1 cellular context compared by ENCODE assay signal in genomic region chr6:21026576-21027273, GRCh38.
TF ChIP-seq lines count a peak whose summit lies in the region.

No MANE protein-coding gene starts in this region.

TF ChIP-seq in SK-N-SH, 30 proteins besides CTCF, POLR2A, EP300 and RAD21 (continued from another document):
- TF ChIP-seq ZBTB33 (IDR thresholded peaks at IDR 0.05; ENCODE audit: borderline replicate concordance, low read depth) (peak; percentile 81; the same call in 1 of the 2 replicates), RFX5 (IDR thresholded peaks at IDR 0.05; ENCODE audit: low read length) (no peak), FOXJ3 (CRISPR knock-in tag; IDR thresholded peaks at IDR 0.05) (no peak), GABPA (IDR thresholded peaks at IDR 0.05; ENCODE audit: low read depth) (0 out of 2 replicates have a peak, but pooled peaks have one; percentile 18), NRF1 (IDR thresholded peaks at IDR 0.05; ENCODE audit: low read depth, low read length) (no peak), TCF12 (IDR thresholded peaks at IDR 0.05) (peak; percentile 99), NFIC (IDR thresholded peaks at IDR 0.05; ENCODE audit: borderline replicate concordance) (peak; percentile 93), CHD2 (IDR thresholded peaks at IDR 0.05; ENCODE audit: low read length, partially characterized antibody) (no peak), SMC3 (IDR thresholded peaks at IDR 0.05; ENCODE audit: low read depth, low read length) (no peak), RCOR1 (IDR thresholded peaks at IDR 0.05; ENCODE audit: low read length) (peak; percentile 54; the same call in 1 of the 2 replicates), SIN3A (IDR thresholded peaks at IDR 0.05; ENCODE audit: borderline replicate concordance, low read depth, low read length) (0 out of 2 replicates have a peak, but pooled peaks have one; percentile 26), USF2 (IDR thresholded peaks at IDR 0.05; ENCODE audit: borderline replicate concordance, low read depth, low read length) (no peak), TEAD4 (IDR thresholded peaks at IDR 0.05; ENCODE audit: borderline replicate concordance, insufficient read depth) (peak; percentile 96)
- TF ChIP-seq, protein P1, sequence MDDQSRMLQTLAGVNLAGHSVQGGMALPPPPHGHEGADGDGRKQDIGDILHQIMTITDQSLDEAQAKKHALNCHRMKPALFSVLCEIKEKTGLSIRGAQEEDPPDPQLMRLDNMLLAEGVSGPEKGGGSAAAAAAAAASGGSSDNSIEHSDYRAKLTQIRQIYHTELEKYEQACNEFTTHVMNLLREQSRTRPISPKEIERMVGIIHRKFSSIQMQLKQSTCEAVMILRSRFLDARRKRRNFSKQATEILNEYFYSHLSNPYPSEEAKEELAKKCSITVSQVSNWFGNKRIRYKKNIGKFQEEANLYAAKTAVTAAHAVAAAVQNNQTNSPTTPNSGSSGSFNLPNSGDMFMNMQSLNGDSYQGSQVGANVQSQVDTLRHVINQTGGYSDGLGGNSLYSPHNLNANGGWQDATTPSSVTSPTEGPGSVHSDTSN (IDR thresholded peaks at IDR 0.05) = peak; percentile 98
